Comparison of ENCODE assay signal across 11 cellular contexts in the genomic region with DNA sequence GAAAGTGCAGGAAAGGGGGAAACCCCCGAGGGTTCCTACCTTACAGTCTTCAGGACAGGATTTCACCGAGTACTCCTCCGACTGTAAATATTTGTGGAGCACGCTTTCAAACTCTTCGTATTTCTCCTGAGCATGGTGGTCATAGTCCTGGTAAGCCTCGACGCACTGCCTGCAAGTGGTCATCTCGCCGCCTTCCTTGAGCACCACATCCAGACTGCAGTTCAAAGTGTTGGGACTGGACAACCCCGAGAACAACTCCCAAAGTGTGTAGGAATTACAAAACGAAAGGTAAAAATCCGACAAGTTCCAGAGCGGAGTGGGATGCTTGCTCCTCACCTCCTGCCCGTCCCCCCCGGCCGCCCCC.
DNase-seq lines count a peak whose midpoint lies in the region; ATAC-seq, FAIRE-seq and TF ChIP-seq lines count a peak whose summit lies in the region.
"Had no signal": no experiment of that assay in that cellular context is flagged by ENCODE, and none has a peak within 500 bp of the region (broad histone marks: within the 10 kb centered on the region; RNA-seq: fewer than 3 reads in every experiment).

No MANE protein-coding gene starts in this region.

- H3K36me3 ChIP-seq in endodermal cell (ENCODE audit: control insufficient read depth, insufficient read depth, low read length) (no peaks in the 10 kb centered on the region), osteoblast (ENCODE audit: insufficient read depth, low read length) (no peaks in the 10 kb centered on the region)

- H3K4me3 ChIP-seq in endodermal cell (ENCODE audit: low read length) (peak overlapping the region; percentile 30), osteoblast (ENCODE audit: insufficient read depth, low read length) (peak overlapping the region; percentile 81)

- 8 to 10% methylated on average over 16 of the region's 16 CpGs for WGBS in endodermal cell (ENCODE audit: insufficient coverage in 1 of 2, insufficient read length in 1 of 2), 2 experiments

- ATAC-seq in HG03432 (IDR thresholded peaks at IDR 0.05; ENCODE audit: unreplicated experiment): no peak
- no peak for ATAC-seq in HG03139 (IDR thresholded peaks at IDR 0.05; ENCODE audit: unreplicated experiment)

- no peak overlapping the region for H3K9ac ChIP-seq in endodermal cell (ENCODE audit: extremely low read depth, low read length, poor library complexity, severe bottlenecking)

- H2AFZ ChIP-seq in osteoblast (ENCODE audit: low read length): no peak overlapping the region

- no peak for FAIRE-seq in GM19239 (lab: Jason Lieb, UNC)
- FAIRE-seq: bronchial epithelial cell, G401.6 had no signal

- peak overlapping the region; percentile 86 for H3K4me2 ChIP-seq in osteoblast (ENCODE audit: insufficient read depth, low read length)

- H3K27me3 Mint-ChIP-seq in endodermal cell (ENCODE audit: insufficient read depth): peaks cover 30% of the 10 kb centered on the region

- H3K4me1 ChIP-seq in endodermal cell (ENCODE audit: control insufficient read depth, insufficient read depth, low read length) (peaks cover 4% of the 10 kb centered on the region), osteoblast (ENCODE audit: insufficient read depth, low read length) (no peaks in the 10 kb centered on the region)

- H4K20me1 ChIP-seq in osteoblast (ENCODE audit: insufficient read depth, low read length): peaks cover 19% of the 10 kb centered on the region

- no peaks in the 10 kb centered on the region for H3K9me3 ChIP-seq in endodermal cell (ENCODE audit: control insufficient read depth, low read length)
- no peaks in the 10 kb centered on the region for H3K9me3 ChIP-seq in osteoblast (ENCODE audit: low read depth, low read length)

- H3K4me3 Mint-ChIP-seq in endodermal cell: peak overlapping the region; percentile 81

- peaks cover 17% of the 10 kb centered on the region for H3K4me1 Mint-ChIP-seq in endodermal cell

- TF ChIP-seq CTCF in endodermal cell (conservative IDR thresholded peaks at IDR 0.05) (no peak), osteoblast (IDR thresholded peaks at IDR 0.05; ENCODE audit: extremely low read depth, low read depth, low read length) (no peak)

- no peaks in the 10 kb centered on the region for H3K9me3 Mint-ChIP-seq in endodermal cell

- H3K27me3 ChIP-seq in endodermal cell (ENCODE audit: control insufficient read depth, insufficient read depth, low read length, poor library complexity, severe bottlenecking) (peaks cover 40% of the 10 kb centered on the region), osteoblast (ENCODE audit: insufficient read depth, low read length) (peaks cover 3% of the 10 kb centered on the region)

- H3K79me2 ChIP-seq in osteoblast (ENCODE audit: insufficient read depth, low read length): peaks cover 33% of the 10 kb centered on the region

- peak; percentile 9 for DNase-seq in DMS53 treated with DMSO at 0.1 percent for 48 hours (lab: John Stamatoyannopoulos, UW; ENCODE audit: unreplicated experiment)
- peak; percentile 69 for DNase-seq in NCI-H748 (lab: John Stamatoyannopoulos, UW; ENCODE audit: unreplicated experiment)
- DNase-seq in endodermal cell: no peak
- DNase-seq in osteoblast (ENCODE audit: insufficient read length, low spot score, missing footprints): peak; percentile 58
- DNase-seq in GM19239 (ENCODE audit: insufficient read length, low spot score): no peak
- no peak for DNase-seq in MV-4-11 (lab: John Stamatoyannopoulos, UW)

- H3K27ac Mint-ChIP-seq in endodermal cell: no peak overlapping the region

- H3K27ac ChIP-seq in endodermal cell (ENCODE audit: low read depth, low read length) (no peak overlapping the region), osteoblast (ENCODE audit: low read depth, low read length) (no peak overlapping the region)
- H3K27ac ChIP-seq: HL-60 had no signal

- no peaks in the 10 kb centered on the region for H3K36me3 Mint-ChIP-seq in endodermal cell (ENCODE audit: low read depth)

Comparison
In these comparisons a context has a peak if more than half of its experiments do, and no peak if none do; other contexts are left out.
1. DNase-seq: peak in DMS53 treated with DMSO at 0.1 percent for 48 hours (single experiment), NCI-H748 (single experiment) and osteoblast (single experiment); none in endodermal cell (single experiment), GM19239 (single experiment) and MV-4-11 (single experiment).